ENCODE assay signal across 8 cellular contexts in genomic region chr10:7409045-7409731, GRCh38.
DNase-seq lines count a peak whose midpoint lies in the region; ATAC-seq, FAIRE-seq and TF ChIP-seq lines count a peak whose summit lies in the region.

No MANE protein-coding gene starts in this region.

- peak; percentile 43 for ATAC-seq in HG03280 (IDR thresholded peaks at IDR 0.05; ENCODE audit: unreplicated experiment)
- peak; percentile 49 to 58 for ATAC-seq in activated CD4-positive, CD25-positive, alpha-beta regulatory T cell treated with anti-CD3 and anti-CD28 coated beads, Interleukin-2, amount 50 U/mL, for 24 hours

- FAIRE-seq in D721Med (lab: Jason Lieb, UNC) = no peak

- DNase-seq in SHP77 (lab: John Stamatoyannopoulos, UW) (peak; percentile 25 to 43), SHP77 treated with DMSO at 0.1 percent for 48 hours (lab: John Stamatoyannopoulos, UW) (no peak), superior temporal gyrus (ENCODE audit: extremely low spot score) (peak; percentile 70), D721Med (ENCODE audit: insufficient read length, low spot score) (no peak)

- H3K27ac ChIP-seq in duodenal mucosa (ENCODE audit: low read depth, low read length) (peak overlapping the region; percentile 18), muscle layer of colon (ENCODE audit: low read depth, low read length) (no peak overlapping the region)

- H3K4me1 ChIP-seq in duodenal mucosa (ENCODE audit: control insufficient read depth in 1 of 2, insufficient read depth in 2 of 2, low read length in 2 of 2) (peaks cover 0 to 20% of the 10 kb centered on the region in 2 donors), muscle layer of colon (ENCODE audit: insufficient read depth, low read length) (peaks cover 18% of the 10 kb centered on the region)

- H3K27me3 ChIP-seq in duodenal mucosa (ENCODE audit: control insufficient read depth in 1 of 2, insufficient read depth in 2 of 2, low read length in 2 of 2) (peaks cover 0 to 4% of the 10 kb centered on the region in 2 donors), muscle layer of colon (ENCODE audit: control insufficient read depth in 1 of 2, insufficient read depth in 2 of 2, low read length in 2 of 2) (peaks cover 26 to 65% of the 10 kb centered on the region in 2 donors)

- H3K4me3 ChIP-seq in duodenal mucosa (ENCODE audit: low read depth in 1 of 2, low read length in 2 of 2) (peak overlapping the region; percentile 66 to 75), muscle layer of colon (ENCODE audit: low read depth in 1 of 2, low read length in 2 of 2) (peak overlapping the region; percentile 61 to 65)

- no peak for TF ChIP-seq CTCF in D721Med (IDR thresholded peaks at IDR 0.05; ENCODE audit: insufficient read depth, missing control alignments)

- H3K36me3 ChIP-seq in duodenal mucosa (ENCODE audit: control insufficient read depth in 1 of 2, insufficient read depth in 2 of 2, low read length in 2 of 2) (no peaks in the 10 kb centered on the region), muscle layer of colon (ENCODE audit: insufficient read depth, low read length) (no peaks in the 10 kb centered on the region)

- H3K9ac ChIP-seq in duodenal mucosa (ENCODE audit: low read depth in 1 of 2, low read length in 2 of 2) (peak overlapping the region; percentile 42 to 66), muscle layer of colon (ENCODE audit: low read length) (no peak overlapping the region)

- H3K9me3 ChIP-seq in duodenal mucosa (ENCODE audit: control insufficient read depth in 1 of 2, low read length in 2 of 2) (no peaks in the 10 kb centered on the region), muscle layer of colon (ENCODE audit: low read length) (no peaks in the 10 kb centered on the region)

Comparison
In these comparisons a context has a peak if more than half of its experiments do, and no peak if none do; other contexts are left out.
1. DNase-seq: peak in SHP77 (2 of 2) and superior temporal gyrus (single experiment); none in SHP77 treated with DMSO at 0.1 percent for 48 hours (single experiment) and D721Med (single experiment).